1 cellular context compared by ENCODE assay signal in genomic region chr14:59058776-59059175, GRCh38.
DNase-seq lines count a peak whose midpoint lies in the region; FAIRE-seq and TF ChIP-seq lines count a peak whose summit lies in the region.
"Not testable (repeated sequence)": the region's sequence is repeated elsewhere in the genome, so short reads cannot be mapped to it uniquely, and the experiment has no call there.

No MANE protein-coding gene starts in this region.

- H3K4me3 ChIP-seq in kidney (ENCODE audit: low read length in 2 of 2), result not testable (repeated sequence)

- FAIRE-seq in kidney (lab: Jason Lieb, UNC), result not testable (repeated sequence)

- H3K9ac ChIP-seq in kidney (ENCODE audit: low read length in 2 of 2), result not testable (repeated sequence)

- peak; percentile 17 for DNase-seq in kidney

- not testable (repeated sequence) for TF ChIP-seq CTCF in kidney (IDR thresholded peaks at IDR 0.05; ENCODE audit: borderline replicate concordance, extremely low read depth, insufficient read depth)

- not testable (repeated sequence) for H3K27ac ChIP-seq in kidney (ENCODE audit: low read depth in 2 of 2, low read length in 2 of 2)

- not testable (repeated sequence) for H3K9me3 ChIP-seq in kidney (ENCODE audit: control insufficient read depth in 1 of 2, low read length in 2 of 2)

- not testable (repeated sequence) for H3K4me1 ChIP-seq in kidney (ENCODE audit: control insufficient read depth in 1 of 2, insufficient read depth in 1 of 2, low read depth in 1 of 2, low read length in 2 of 2)

- not testable (repeated sequence) for H3K36me3 ChIP-seq in kidney (ENCODE audit: control insufficient read depth in 1 of 2, insufficient read depth in 2 of 2, low read length in 2 of 2)

- intact Hi-C loops in kidney (cut with DNase I), result not testable (repeated sequence)
